8 cellular contexts compared by ENCODE assay signal in genomic region chr1:235075121-235075954, GRCh38. TPM values are rescaled to one million over a fixed set of nuclear protein-coding genes. Genes with fewer than 3 reads are reported as not detected.
A peak's percentile ranks its signal among the peaks of the same experiment; 100 is the strongest.
DNase-seq lines count a peak whose midpoint lies in the region; ATAC-seq, FAIRE-seq and TF ChIP-seq lines count a peak whose summit lies in the region.

No MANE protein-coding gene starts in this region.

- H3K27ac ChIP-seq in mesenchymal stem cell (ENCODE audit: low read length, poor library complexity, severe bottlenecking) = peak overlapping the region; percentile 61

- DNase-seq in C1 segment of cervical spinal cord (lab: John Stamatoyannopoulos, UW) (peak in 12 of 14 donors; percentile 38 to 86 (median 62)), UCSD-AML1 (lab: John Stamatoyannopoulos, UW; ENCODE audit: unreplicated experiment) (peak; percentile 49), bronchial epithelial cell (ENCODE audit: low read depth) (peak; percentile 97), mesenchymal stem cell (peak; percentile 96), LoVo (ENCODE audit: low spot score) (no peak)
- DNase-seq in stimulated activated CD8-positive, alpha-beta memory T cell treated with anti-CD3 and anti-CD28 coated beads, Interleukin-15, amount 100 ng/mL, for 1 hour (ENCODE audit: low read depth) = peak; percentile 32

- TF ChIP-seq CTCF in bronchial epithelial cell (IDR thresholded peaks at IDR 0.05; ENCODE audit: insufficient read depth, low read length, severe bottlenecking) = no peak

- H3K4me1 ChIP-seq in mesenchymal stem cell (ENCODE audit: control insufficient read depth, insufficient read depth, low read depth, low read length) = peaks cover 34% of the 10 kb centered on the region

- peak overlapping the region; percentile 51 to 85 for H3K4ac ChIP-seq in mesenchymal stem cell (ENCODE audit: low read depth in 1 of 2, low read length in 2 of 2)

- 67% methylated on average over 14 of the region's 26 CpGs for WGBS in mesenchymal stem cell

- H2AK5ac ChIP-seq in mesenchymal stem cell (ENCODE audit: low read length, severe bottlenecking) = peak overlapping the region; percentile 45

- peak overlapping the region; percentile 35 for H3K4me2 ChIP-seq in mesenchymal stem cell (ENCODE audit: low read length, poor library complexity, severe bottlenecking)

- no peaks in the 10 kb centered on the region for H3K36me3 ChIP-seq in bronchial epithelial cell (ENCODE audit: control insufficient read depth, insufficient read depth, low read length)
- H3K36me3 ChIP-seq in mesenchymal stem cell (ENCODE audit: control insufficient read depth in 1 of 2, insufficient read depth in 2 of 2, low read depth in 1 of 2, low read length in 2 of 2) = no peaks in the 10 kb centered on the region

- H2BK5ac ChIP-seq in mesenchymal stem cell (ENCODE audit: low read depth, low read length, poor library complexity, severe bottlenecking) = no peak overlapping the region

- no peaks in the 10 kb centered on the region for H3K9me3 ChIP-seq in mesenchymal stem cell (ENCODE audit: control insufficient read depth, low read length)

- H3K27me3 ChIP-seq in bronchial epithelial cell (ENCODE audit: control insufficient read depth, insufficient read depth, low read length) (no peaks in the 10 kb centered on the region), mesenchymal stem cell (ENCODE audit: control insufficient read depth in 1 of 2, insufficient read depth in 1 of 2, low read length in 2 of 2) (no peaks in the 10 kb centered on the region)

- H3K14ac ChIP-seq in mesenchymal stem cell (ENCODE audit: low read length in 2 of 2) = peak overlapping the region in 1 of 2 experiments; percentile 13

- H2AFZ ChIP-seq in mesenchymal stem cell (ENCODE audit: low read depth, low read length) = no peak overlapping the region

- H3K4me3 ChIP-seq in bronchial epithelial cell (ENCODE audit: low read depth, low read length) = no peak overlapping the region
- H3K4me3 ChIP-seq in mesenchymal stem cell (ENCODE audit: insufficient read depth in 1 of 2, low read depth in 1 of 2, low read length in 2 of 2) = peak overlapping the region in 1 of 2 experiments; percentile 26

- H3K9ac ChIP-seq in mesenchymal stem cell (ENCODE audit: low read length) = peak overlapping the region; percentile 88

- peak overlapping the region; percentile 85 for H2BK15ac ChIP-seq in mesenchymal stem cell (ENCODE audit: low read depth, poor library complexity, severe bottlenecking)

- no peak overlapping the region for H3K23ac ChIP-seq in mesenchymal stem cell (ENCODE audit: low read length in 2 of 2)

- peak overlapping the region; percentile 82 for H2BK120ac ChIP-seq in mesenchymal stem cell (ENCODE audit: low read depth, low read length)

- ATAC-seq in GM19328 (IDR thresholded peaks at IDR 0.05; ENCODE audit: unreplicated experiment) (peak; percentile 50), HG03457 (IDR thresholded peaks at IDR 0.05; ENCODE audit: unreplicated experiment) (peak; percentile 58)

- peak overlapping the region; percentile 95 for H4K8ac ChIP-seq in mesenchymal stem cell (ENCODE audit: low read length)

- H3K79me1 ChIP-seq in mesenchymal stem cell (replicated peaks; ENCODE audit: low read length, poor library complexity, severe bottlenecking) = no peaks in the 10 kb centered on the region

- H3K18ac ChIP-seq in mesenchymal stem cell (ENCODE audit: low read depth in 1 of 2, low read length in 2 of 2) = peak overlapping the region; percentile 88 to 90

- peak overlapping the region; percentile 96 to 97 for H2BK12ac ChIP-seq in mesenchymal stem cell (ENCODE audit: low read length in 2 of 2)

- H4K91ac ChIP-seq in mesenchymal stem cell (ENCODE audit: low read length) = peak overlapping the region; percentile 93

- no peak for FAIRE-seq in bronchial epithelial cell (lab: Jason Lieb, UNC)

RNA-seq across cellular contexts. Expression of gene TOMM20, which starts 53.3 kb away (rescaled TPM):
- 63.6 and 99.0 TPM in 2 replicates for total RNA-seq in bronchial epithelial cell
- polyA plus RNA-seq in mesenchymal stem cell (2013, experiment 1 of 2) = 99.5 TPM
- polyA plus RNA-seq in mesenchymal stem cell (2013, experiment 2 of 2) = 104 TPM
